In genomic region chr4:169270810-169271691, GRCh38 we compare ENCODE assay signal across 7 cellular contexts. TPM values are rescaled to one million over a fixed set of nuclear protein-coding genes. Genes with fewer than 3 reads are reported as not detected.
DNase-seq lines count a peak whose midpoint lies in the region; ATAC-seq and TF ChIP-seq lines count a peak whose summit lies in the region.

Gene SH3RF1 (minus strand): TSS chr4:169270956. CDS start chr4:169269212, 1,744 bp downstream.

- peaks cover 4% of the 10 kb centered on the region for H3K27me3 Mint-ChIP-seq in brain

- H3K9me3 Mint-ChIP-seq in brain, result no peaks in the 10 kb centered on the region

- H3K27me3 ChIP-seq in Peyer's patch (no peaks in the 10 kb centered on the region), iPS-15b (ENCODE audit: control insufficient read depth, insufficient read depth, low read length) (peaks cover 12% of the 10 kb centered on the region)

- peak within 1 kb of the TSS; percentile 84 to 94 (median 88) for H3K27ac Mint-ChIP-seq in brain

- H3K9me3 ChIP-seq in Peyer's patch (no peaks in the 10 kb centered on the region), iPS-15b (ENCODE audit: control insufficient read depth, insufficient read depth, low read length) (no peaks in the 10 kb centered on the region)

- H3K36me3 ChIP-seq in Peyer's patch (no peaks in the 10 kb centered on the region), iPS-15b (ENCODE audit: control insufficient read depth, insufficient read depth, low read length) (no peaks in the 10 kb centered on the region)

- peak; percentile 61 for ATAC-seq in GM21390 (IDR thresholded peaks at IDR 0.05; ENCODE audit: unreplicated experiment)
- peak; percentile 96 for ATAC-seq in sciatic nerve

- H3K4me3 ChIP-seq in Peyer's patch, result peak within 1 kb of the TSS; percentile 70 to 92 (median 82)
- H3K4me3 ChIP-seq in iPS-15b (ENCODE audit: low read depth, low read length), result peak within 1 kb of the TSS; percentile 88

- peak within 1 kb of the TSS; percentile 76 to 94 (median 88) for H3K27ac ChIP-seq in Peyer's patch

- peaks cover 2% of the 10 kb centered on the region for H3K36me3 Mint-ChIP-seq in brain

- TF ChIP-seq POLR2A in Peyer's patch (IDR thresholded peaks at IDR 0.05), result peak; percentile 87 to 91

- peaks cover 0 to 31% (median 2%) of the 10 kb centered on the region in 4 donors for H3K4me1 ChIP-seq in Peyer's patch
- peaks cover 11% of the 10 kb centered on the region for H3K4me1 ChIP-seq in iPS-15b (ENCODE audit: control insufficient read depth, insufficient read depth, low read length)

- peaks cover 47% of the 10 kb centered on the region for H3K4me1 Mint-ChIP-seq in brain

- peak within 1 kb of the TSS; percentile 85 for H3K9ac ChIP-seq in iPS-15b (ENCODE audit: low read depth, low read length)

- peak within 1 kb of the TSS; percentile 85 to 98 (median 93) for H3K4me3 Mint-ChIP-seq in brain

- TF ChIP-seq CTCF in Peyer's patch (IDR thresholded peaks at IDR 0.05) (peak in 5 of 6 experiments; percentile 15 to 61 (median 46)), brain (conservative IDR thresholded peaks at IDR 0.05) (peak in 1 of 2 experiments; percentile 55)

- intact Hi-C loops in sciatic nerve (cut with DNase I), result no loop called here

- DNase-seq in GM03348 (ENCODE audit: low spot score), result peak; percentile 95
- DNase-seq in HT1080 (ENCODE audit: low read depth), result peak; percentile 87
- peak; percentile 60 to 91 (median 89) for DNase-seq in Peyer's patch
- DNase-seq in sciatic nerve (ENCODE audit: low spot score), result peak; percentile 91

RNA-seq across cellular contexts. Expression of gene SH3RF1, which starts in this region (rescaled TPM):
- total RNA-seq in HT1080 (2014; rRNA removed; shearing (Covaris generic)), result 9.0 and 12.0 TPM in 2 replicates
- polyA plus RNA-seq in HT1080 (2015; cell fraction: cytosol; rRNA removed), result 15.4 and 16.7 TPM in 2 replicates
- 9.2 and 12.8 TPM in 2 replicates for polyA plus RNA-seq in HT1080 (2015; cell fraction: nucleus; rRNA removed)
- 10 to 100 TPM; 23.1 to 55.0 (median 48.1) TPM for total RNA-seq in Peyer's patch
- polyA plus RNA-seq in brain (ENCODE audit: insufficient read depth, low read depth, low replicate concordance), result 7.1 TPM
- total RNA-seq in sciatic nerve, result 15.6 TPM

Comparison
In these comparisons a context has a peak if more than half of its experiments do, and no peak if none do; other contexts are left out.
1. Peak in every context shown above with its lines: DNase-seq, ATAC-seq, H3K4me3 ChIP-seq and H3K27ac ChIP-seq.